In genomic region chr7:101901661-101902491, GRCh38 we compare ENCODE assay signal across 14 cellular contexts.
DNase-seq lines count a peak whose midpoint lies in the region; ATAC-seq and TF ChIP-seq lines count a peak whose summit lies in the region.
"Had no signal": no experiment of that assay in that cellular context is flagged by ENCODE, and none has a peak within 500 bp of the region (broad histone marks: within the 10 kb centered on the region; RNA-seq: fewer than 3 reads in every experiment).

No MANE protein-coding gene starts in this region.

- TF ChIP-seq CTCF in C4-2B (conservative IDR thresholded peaks at IDR 0.05): no peak
- no peak for TF ChIP-seq CTCF in fibroblast of pulmonary artery (IDR thresholded peaks at IDR 0.05; ENCODE audit: low read length, missing control alignments)
- TF ChIP-seq CTCF in prostate gland (IDR thresholded peaks at IDR 0.05): no peak

- H3K27ac ChIP-seq in C4-2B (peak overlapping the region; percentile 38), SJCRH30 (peak overlapping the region; percentile 12; the same call in 1 of the 2 replicates), prostate gland (peak overlapping the region; percentile 77 to 82)

- peaks cover 20% of the 10 kb centered on the region for H3K4me1 ChIP-seq in SJCRH30
- H3K4me1 ChIP-seq in prostate gland (replicated peaks): peaks cover 19% of the 10 kb centered on the region

- no peak for TF ChIP-seq POLR2A in prostate gland (IDR thresholded peaks at IDR 0.05)

- no peaks in the 10 kb centered on the region for H3K27me3 ChIP-seq in SJCRH30
- H3K27me3 ChIP-seq in prostate gland (replicated peaks; ENCODE audit: insufficient read depth): no peaks in the 10 kb centered on the region
- H3K27me3 ChIP-seq: tibial nerve had no signal

- H3K4me3 ChIP-seq in SJCRH30 (no peak overlapping the region), fibroblast of pulmonary artery (replicated peaks; ENCODE audit: low read depth, low read length) (no peak overlapping the region), prostate gland (no peak overlapping the region)
- H3K4me3 ChIP-seq: tibial nerve had no signal

- DNase-seq in SJCRH30 (peak; percentile 37 to 57), fibroblast of pulmonary artery (ENCODE audit: low read depth) (peak; percentile 33), prostate gland (ENCODE audit: low spot score) (no peak), germinal center (ENCODE audit: low spot score) (no peak), globus pallidus (ENCODE audit: low spot score) (no peak)
- DNase-seq: activated B cell treated with CpG ODN at 0.5 μM for 24 hours; activated naive CD4-positive, alpha-beta T cell treated with anti-CD3 and anti-CD28 coated beads, Interleukin-2, amount 50 U/mL, for 16 hours; central memory CD4-positive, alpha-beta T cell; mammary epithelial cell; occipital lobe had no signal

- H3K9me3 ChIP-seq in SJCRH30 (replicated peaks) (no peaks in the 10 kb centered on the region), prostate gland (no peaks in the 10 kb centered on the region)
- H3K9me3 ChIP-seq: tibial nerve had no signal

- 46% methylated on average over 20 of the region's 20 CpGs for WGBS in prostate gland

- intact Hi-C loops in prostate gland (cut with DNase I): no loop called here

- ATAC-seq in GM21381 (IDR thresholded peaks at IDR 0.05; ENCODE audit: unreplicated experiment) (no peak), HG03135 (IDR thresholded peaks at IDR 0.05; ENCODE audit: unreplicated experiment) (no peak)

- no peaks in the 10 kb centered on the region for H3K36me3 ChIP-seq in SJCRH30
- no peaks in the 10 kb centered on the region for H3K36me3 ChIP-seq in prostate gland
- H3K36me3 ChIP-seq: tibial nerve had no signal

Comparison
In these comparisons a context has a peak if more than half of its experiments do, and no peak if none do; other contexts are left out.
1. H3K27ac ChIP-seq: peak in every context shown above with its lines; median percentile 80 in prostate gland; 38 in C4-2B; 12 in SJCRH30.
2. DNase-seq: peak in SJCRH30 (2 of 2) and fibroblast of pulmonary artery (single experiment); none in prostate gland (single experiment), germinal center (single experiment) and globus pallidus (single experiment).